26 cellular contexts compared by ENCODE assay signal in the genomic region with DNA sequence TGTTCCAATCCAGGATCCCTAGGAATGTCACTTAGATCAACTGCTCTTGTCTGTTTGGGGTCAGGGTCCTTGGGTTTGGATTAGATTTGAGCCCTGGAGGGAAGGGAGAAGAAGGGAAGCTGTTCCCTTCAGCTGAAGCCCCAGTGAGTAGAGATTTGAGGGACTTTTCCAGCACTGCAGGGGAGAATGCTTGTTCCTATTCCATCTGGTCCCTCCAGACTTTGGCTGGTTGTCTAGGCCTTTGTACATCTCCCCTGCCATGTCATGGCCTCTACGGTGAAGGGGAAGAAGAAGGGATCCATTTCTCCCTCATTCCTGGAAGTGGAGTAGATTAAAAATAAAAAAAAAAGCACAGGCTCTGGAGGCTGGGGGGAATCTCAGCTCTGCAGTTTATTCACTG. TPM values are rescaled to one million over a fixed set of nuclear protein-coding genes. Genes with fewer than 3 reads are reported as not detected.
"Had no signal": no experiment of that assay in that cellular context is flagged by ENCODE, and none has a peak within 500 bp of the region (broad histone marks: within the 10 kb centered on the region; RNA-seq: fewer than 3 reads in every experiment).

No MANE protein-coding gene starts in this region.

- H3K36me3 ChIP-seq: MG63 had no signal

- DNase-seq: activated B cell treated with CpG ODN at 0.5 μM for 24 hours; activated CD4-positive, alpha-beta T cell treated with anti-CD3 and anti-CD28 coated beads for 1 hour; activated CD4-positive, alpha-beta T cell treated with anti-CD3 and anti-CD28 coated beads, Interleukin-2, amount 10 ng/mL, durations not matched to agents 24 days and 14 days; activated CD4-positive, alpha-beta T cell treated with anti-CD3 and anti-CD28 coated beads, Interleukin-2, amount 50 U/mL, for 48 hours; activated CD8-positive, alpha-beta memory T cell treated with anti-CD3 and anti-CD28 coated beads, Interleukin-2, amount 10 ng/mL, durations not matched to agents 7 days and 5 days; activated effector memory CD4-positive, alpha-beta T cell treated with Interleukin-2 at 50 U/mL for 16 hours; activated naive CD4-positive, alpha-beta T cell treated with Interleukin-2 at 50 U/mL for 16 hours; activated T-cell treated with anti-CD3 and anti-CD28 coated beads, Interleukin-2, amount 50 U/mL, for 24 hours; amygdala; MG63; MV-4-11; NCI-H1092 treated with DMSO at 0.1 percent for 48 hours; NCI-H1417 treated with DMSO at 0.1 percent for 48 hours; NCI-H1694; NCI-H2029; NCI-H510A treated with DMSO at 0.1 percent for 48 hours; NCI-H69; SIG-M5; T-cell; T-helper 2 cell; T1000 had no signal

- H3K27ac ChIP-seq: KMS-11 had no signal

- H3K4me3 ChIP-seq: MG63 had no signal

- H3K27ac Mint-ChIP-seq: activated B cell treated with CpG ODN at 0.5 μM for 24 hours; activated CD4-positive, alpha-beta T cell treated with anti-CD3 and anti-CD28 coated beads, Interleukin-2, amount 10 ng/mL, durations not matched to agents 24 days and 14 days; activated CD8-positive, alpha-beta memory T cell treated with anti-CD3 and anti-CD28 coated beads, Interleukin-2, amount 10 ng/mL, durations not matched to agents 7 days and 5 days; activated naive CD8-positive, alpha-beta T cell; activated T-cell treated with anti-CD3 and anti-CD28 coated beads, Interleukin-2, amount 50 U/mL, for 24 hours; activated T-helper 1 cell treated with anti-CD3 and anti-CD28 coated beads, Interleukin-12 subunit alpha, Interleukin-12 subunit beta, Interleukin-2, Interleukin-4 antibody, amounts not matched to agents 30 ng/mL and 10 ng/mL and 1 ng/mL, durations not matched to agents 14 hours and 24 hours and 36 hours; brain; T-cell had no signal

- H3K9me3 Mint-ChIP-seq: activated B cell treated with CpG ODN at 0.5 μM for 24 hours; activated CD4-positive, alpha-beta T cell treated with anti-CD3 and anti-CD28 coated beads, Interleukin-2, amount 10 ng/mL, durations not matched to agents 24 days and 14 days; activated T-cell treated with anti-CD3 and anti-CD28 coated beads, Interleukin-2, amount 50 U/mL, for 24 hours; activated T-helper 1 cell treated with anti-CD3 and anti-CD28 coated beads, Interleukin-12 subunit alpha, Interleukin-12 subunit beta, Interleukin-2, Interleukin-4 antibody, amounts not matched to agents 30 ng/mL and 10 ng/mL and 1 ng/mL, durations not matched to agents 14 hours and 24 hours and 36 hours; T-cell had no signal

- H3K9ac ChIP-seq: KMS-11 had no signal

- H3K27me3 ChIP-seq: MG63 had no signal

- H3K27me3 Mint-ChIP-seq: activated CD8-positive, alpha-beta memory T cell treated with anti-CD3 and anti-CD28 coated beads, Interleukin-2, amount 10 ng/mL, durations not matched to agents 7 days and 5 days; activated naive CD8-positive, alpha-beta T cell; activated T-cell treated with anti-CD3 and anti-CD28 coated beads, Interleukin-2, amount 50 U/mL, for 24 hours; T-cell had no signal

- H3K4me1 Mint-ChIP-seq: activated B cell treated with CpG ODN at 0.5 μM for 24 hours; activated CD4-positive, alpha-beta T cell treated with anti-CD3 and anti-CD28 coated beads, Interleukin-2, amount 10 ng/mL, durations not matched to agents 24 days and 14 days; activated CD8-positive, alpha-beta memory T cell treated with anti-CD3 and anti-CD28 coated beads, Interleukin-2, amount 10 ng/mL, durations not matched to agents 7 days and 5 days; T-cell had no signal

- ATAC-seq: activated CD8-positive, alpha-beta memory T cell treated with anti-CD3 and anti-CD28 coated beads, Interleukin-2, amount 10 ng/mL, durations not matched to agents 7 days and 5 days; T-cell had no signal

- H3K36me3 Mint-ChIP-seq: activated CD8-positive, alpha-beta memory T cell treated with anti-CD3 and anti-CD28 coated beads, Interleukin-2, amount 10 ng/mL, durations not matched to agents 7 days and 5 days; activated naive CD8-positive, alpha-beta T cell; brain; T-cell had no signal

- H3K4me3 Mint-ChIP-seq: activated B cell treated with CpG ODN at 0.5 μM for 24 hours; activated CD4-positive, alpha-beta T cell treated with anti-CD3 and anti-CD28 coated beads, Interleukin-2, amount 10 ng/mL, durations not matched to agents 24 days and 14 days; activated CD8-positive, alpha-beta memory T cell treated with anti-CD3 and anti-CD28 coated beads, Interleukin-2, amount 10 ng/mL, durations not matched to agents 7 days and 5 days; activated naive CD8-positive, alpha-beta T cell; activated T-cell treated with anti-CD3 and anti-CD28 coated beads, Interleukin-2, amount 50 U/mL, for 24 hours; activated T-helper 1 cell treated with anti-CD3 and anti-CD28 coated beads, Interleukin-12 subunit alpha, Interleukin-12 subunit beta, Interleukin-2, Interleukin-4 antibody, amounts not matched to agents 30 ng/mL and 10 ng/mL and 1 ng/mL, durations not matched to agents 14 hours and 24 hours and 36 hours; brain; T-cell had no signal

- H3K4me2 ChIP-seq: KMS-11 had no signal

- H3K9me3 ChIP-seq: MG63 had no signal

RNA-seq across cellular contexts. Expression of a gene that starts 11.1 kb away (rescaled TPM):
- total RNA-seq: activated B cell treated with CpG ODN at 0.5 μM for 24 hours; activated CD4-positive, alpha-beta T cell treated with anti-CD3 and anti-CD28 coated beads, Interleukin-2, amount 10 ng/mL, durations not matched to agents 24 days and 14 days; activated CD8-positive, alpha-beta memory T cell treated with anti-CD3 and anti-CD28 coated beads, Interleukin-2, amount 10 ng/mL, durations not matched to agents 7 days and 5 days; activated T-helper 1 cell treated with anti-CD3 and anti-CD28 coated beads, Interleukin-12 subunit alpha, Interleukin-12 subunit beta, Interleukin-2, Interleukin-4 antibody, amounts not matched to agents 30 ng/mL and 10 ng/mL and 1 ng/mL, durations not matched to agents 14 hours and 24 hours and 36 hours; astrocyte; T-cell had no signal

RNA-seq across cellular contexts. Expression of a gene that starts 16.4 kb away (rescaled TPM):
- total RNA-seq: activated B cell treated with CpG ODN at 0.5 μM for 24 hours; activated CD4-positive, alpha-beta T cell treated with anti-CD3 and anti-CD28 coated beads, Interleukin-2, amount 10 ng/mL, durations not matched to agents 24 days and 14 days; activated CD8-positive, alpha-beta memory T cell treated with anti-CD3 and anti-CD28 coated beads, Interleukin-2, amount 10 ng/mL, durations not matched to agents 7 days and 5 days; activated T-helper 1 cell treated with anti-CD3 and anti-CD28 coated beads, Interleukin-12 subunit alpha, Interleukin-12 subunit beta, Interleukin-2, Interleukin-4 antibody, amounts not matched to agents 30 ng/mL and 10 ng/mL and 1 ng/mL, durations not matched to agents 14 hours and 24 hours and 36 hours had no signal

RNA-seq across cellular contexts. Expression of a gene that starts 28.0 kb away (rescaled TPM):
- total RNA-seq: activated B cell treated with CpG ODN at 0.5 μM for 24 hours; activated CD4-positive, alpha-beta T cell treated with anti-CD3 and anti-CD28 coated beads, Interleukin-2, amount 10 ng/mL, durations not matched to agents 24 days and 14 days; activated T-helper 1 cell treated with anti-CD3 and anti-CD28 coated beads, Interleukin-12 subunit alpha, Interleukin-12 subunit beta, Interleukin-2, Interleukin-4 antibody, amounts not matched to agents 30 ng/mL and 10 ng/mL and 1 ng/mL, durations not matched to agents 14 hours and 24 hours and 36 hours had no signal
